In genomic region chr17:2392252-2393183, GRCh38 we compare ENCODE assay signal across 8 cellular contexts. TPM values are rescaled to one million over a fixed set of nuclear protein-coding genes. Genes with fewer than 3 reads are reported as not detected.
DNase-seq lines count a peak whose midpoint lies in the region.

No MANE protein-coding gene starts in this region.

- no peak overlapping the region for H3K4ac ChIP-seq in neuronal stem cell (ENCODE audit: low read length)

- no peak overlapping the region for H2BK120ac ChIP-seq in neuronal stem cell (ENCODE audit: low read depth, low read length)

- H3K4me1 ChIP-seq in SJCRH30 (peaks cover 9% of the 10 kb centered on the region; the same call in 1 of the 2 replicates), neuronal stem cell (ENCODE audit: control insufficient read depth in 2 of 2, insufficient read depth in 1 of 2, low read depth in 1 of 2, low read length in 2 of 2) (peaks cover 38 to 53% of the 10 kb centered on the region in 2 donors), stomach smooth muscle (ENCODE audit: control insufficient read depth, insufficient read depth, low read length) (peaks cover 63% of the 10 kb centered on the region)

- H2BK15ac ChIP-seq in neuronal stem cell (ENCODE audit: low read length), result peak overlapping the region; percentile 100

- in situ Hi-C loops in G401 (cut with HindIII; ENCODE audit: low sequenced_read_pairs), result no loop called here

- H2BK5ac ChIP-seq in neuronal stem cell (ENCODE audit: low read length), result peak overlapping the region; percentile 100

- peak overlapping the region; percentile 99 for H3K4me2 ChIP-seq in neuronal stem cell (ENCODE audit: insufficient read depth, low read length, poor library complexity, severe bottlenecking)

- H3K27ac ChIP-seq in SJCRH30 (peak overlapping the region; percentile 93), neuronal stem cell (replicated peaks; ENCODE audit: low read length) (peak overlapping the region; percentile 94), stomach smooth muscle (ENCODE audit: low read length) (peak overlapping the region; percentile 96)

- no peaks in the 10 kb centered on the region; the same call in 1 of the 2 replicates for H3K36me3 ChIP-seq in H7 (replicated peaks; ENCODE audit: control insufficient read depth, insufficient read depth, low read length)
- peaks cover 6% of the 10 kb centered on the region for H3K36me3 ChIP-seq in MG63
- no peaks in the 10 kb centered on the region for H3K36me3 ChIP-seq in SJCRH30
- peaks cover 2 to 39% of the 10 kb centered on the region in 2 donors for H3K36me3 ChIP-seq in neuronal stem cell (replicated peaks in 1 of 2; ENCODE audit: control insufficient read depth in 2 of 2, insufficient read depth in 2 of 2, low read length in 2 of 2)
- peaks cover 0 to 8% of the 10 kb centered on the region in 2 donors for H3K36me3 ChIP-seq in stomach smooth muscle (ENCODE audit: control insufficient read depth in 2 of 2, insufficient read depth in 2 of 2, low read length in 2 of 2)

- H4K91ac ChIP-seq in neuronal stem cell (ENCODE audit: low read depth, low read length, poor library complexity), result no peak overlapping the region

- DNase-seq in G401 (ENCODE audit: low spot score) (peak; percentile 94), H7 (peak; percentile 99), MG63 (peak; percentile 92), SJCRH30 (peak; percentile 90), foreskin melanocyte (peak; percentile 89), neuronal stem cell (ENCODE audit: low spot score) (peak; percentile 95)
- DNase-seq in activated naive CD4-positive, alpha-beta T cell (lab: John Stamatoyannopoulos, UW), result peak; percentile 90 to 98 (median 96)

- H3K79me1 ChIP-seq in neuronal stem cell (ENCODE audit: low read depth, low read length), result peaks cover 18% of the 10 kb centered on the region

- H3K23ac ChIP-seq in neuronal stem cell (ENCODE audit: low read depth, low read length, poor library complexity), result no peak overlapping the region

- no peaks in the 10 kb centered on the region for H3K27me3 ChIP-seq in H7 (ENCODE audit: control insufficient read depth, insufficient read depth, low read length)
- H3K27me3 ChIP-seq in MG63, result no peaks in the 10 kb centered on the region
- no peaks in the 10 kb centered on the region for H3K27me3 ChIP-seq in SJCRH30
- no peaks in the 10 kb centered on the region for H3K27me3 ChIP-seq in neuronal stem cell (ENCODE audit: control insufficient read depth in 3 of 3, insufficient read depth in 3 of 3, low read depth in 1 of 3, low read length in 3 of 3)
- H3K27me3 ChIP-seq in stomach smooth muscle (ENCODE audit: control insufficient read depth in 1 of 2, insufficient read depth in 2 of 2, low read length in 2 of 2), result no peaks in the 10 kb centered on the region

- peak overlapping the region; percentile 96 for H3K18ac ChIP-seq in neuronal stem cell (ENCODE audit: low read length)

- no peaks in the 10 kb centered on the region for H3K9me3 ChIP-seq in MG63
- H3K9me3 ChIP-seq in SJCRH30 (replicated peaks), result no peaks in the 10 kb centered on the region
- no peaks in the 10 kb centered on the region for H3K9me3 ChIP-seq in neuronal stem cell (replicated peaks in 1 of 2; ENCODE audit: control insufficient read depth in 2 of 2, insufficient read depth in 1 of 2, low read depth in 1 of 2, low read length in 2 of 2)
- no peaks in the 10 kb centered on the region for H3K9me3 ChIP-seq in stomach smooth muscle (ENCODE audit: control insufficient read depth in 2 of 2, low read length in 2 of 2)

- H2AK5ac ChIP-seq in neuronal stem cell (ENCODE audit: low read depth, low read length), result peak overlapping the region; percentile 2

- WGBS in neuronal stem cell (ENCODE audit: extremely low coverage in 2 of 2, insufficient read length in 2 of 2, insufficient replicate concordance in 1 of 2), 2 donors, result no CpG with 5 or more reads among the region's 83 CpGs

- peak overlapping the region; percentile 75 for H3K9ac ChIP-seq in neuronal stem cell (ENCODE audit: low read depth, low read length, poor library complexity)
- peak overlapping the region; percentile 62 to 94 for H3K9ac ChIP-seq in stomach smooth muscle (ENCODE audit: low read length in 2 of 2)

- no peak overlapping the region for H3K14ac ChIP-seq in neuronal stem cell (ENCODE audit: low read length)

- H4K8ac ChIP-seq in neuronal stem cell (ENCODE audit: low read depth, low read length), result no peak overlapping the region

- H3K4me3 ChIP-seq in H7 (ENCODE audit: insufficient read depth, low read depth, low read length) (peak overlapping the region; percentile 77), MG63 (peak overlapping the region; percentile 61), SJCRH30 (peak overlapping the region; percentile 73), neuronal stem cell (ENCODE audit: low read length in 2 of 2) (peak overlapping the region; percentile 75 to 88), stomach smooth muscle (ENCODE audit: low read length in 2 of 2) (peak overlapping the region; percentile 72 to 79)

- no peak overlapping the region for H2BK12ac ChIP-seq in neuronal stem cell (ENCODE audit: low read length)

- H2AFZ ChIP-seq in neuronal stem cell (ENCODE audit: low read length), result peak overlapping the region; percentile 87

RNA-seq across cellular contexts. Expression of gene MNT, which starts 8.3 kb away (rescaled TPM):
- total RNA-seq in G401 (2014; rRNA removed; shearing (Covaris generic)), result 2.4 and 3.2 TPM in 2 replicates
- total RNA-seq in H7 (2014; rRNA removed; shearing (Covaris generic)), result 9.0 and 13.4 TPM in 2 replicates
- total RNA-seq in MG63 (2014; rRNA removed; shearing (Covaris generic); ENCODE audit: low replicate concordance), result 0.07 and 1.4 TPM in 2 replicates
- total RNA-seq in SJCRH30 (2014; rRNA removed; shearing (Covaris generic)), result 8.7 and 10.1 TPM in 2 replicates
- 14.3 TPM for polyA plus RNA-seq in neuronal stem cell (2013, experiment 1 of 2)
- 15.1 TPM for polyA plus RNA-seq in neuronal stem cell (2013, experiment 2 of 2)

RNA-seq across cellular contexts. Expression of gene SGSM2, which starts 55.2 kb away (rescaled TPM):
- 24.7 and 35.2 TPM in 2 replicates for total RNA-seq in G401 (2014; rRNA removed; shearing (Covaris generic))
- 31.4 and 35.8 TPM in 2 replicates for total RNA-seq in H7 (2014; rRNA removed; shearing (Covaris generic))
- 7.8 and 9.6 TPM in 2 replicates for total RNA-seq in MG63 (2014; rRNA removed; shearing (Covaris generic); ENCODE audit: low replicate concordance)
- 10.6 and 12.0 TPM in 2 replicates for total RNA-seq in SJCRH30 (2014; rRNA removed; shearing (Covaris generic))
- 69.6 TPM for polyA plus RNA-seq in neuronal stem cell (2013, experiment 1 of 2)
- 67.4 TPM for polyA plus RNA-seq in neuronal stem cell (2013, experiment 2 of 2)

RNA-seq across cellular contexts. Expression of gene TSR1, which starts 56.3 kb away (rescaled TPM):
- total RNA-seq in G401 (2014; rRNA removed; shearing (Covaris generic)), result 46.8 and 63.3 TPM in 2 replicates
- 70.1 and 81.8 TPM in 2 replicates for total RNA-seq in H7 (2014; rRNA removed; shearing (Covaris generic))
- total RNA-seq in MG63 (2014; rRNA removed; shearing (Covaris generic); ENCODE audit: low replicate concordance), result 26.6 and 30.9 TPM in 2 replicates
- 31.9 and 33.6 TPM in 2 replicates for total RNA-seq in SJCRH30 (2014; rRNA removed; shearing (Covaris generic))
- polyA plus RNA-seq in neuronal stem cell (2013, experiment 1 of 2), result 13.1 TPM
- polyA plus RNA-seq in neuronal stem cell (2013, experiment 2 of 2), result 13.0 TPM

Comparison
In these comparisons a context has a peak if more than half of its experiments do, and no peak if none do; other contexts are left out.
1. Peak in every context shown above with its lines: DNase-seq, H3K4me3 ChIP-seq and H3K27ac ChIP-seq.